Comparison of ENCODE assay signal across 9 cellular contexts in the genomic region with DNA sequence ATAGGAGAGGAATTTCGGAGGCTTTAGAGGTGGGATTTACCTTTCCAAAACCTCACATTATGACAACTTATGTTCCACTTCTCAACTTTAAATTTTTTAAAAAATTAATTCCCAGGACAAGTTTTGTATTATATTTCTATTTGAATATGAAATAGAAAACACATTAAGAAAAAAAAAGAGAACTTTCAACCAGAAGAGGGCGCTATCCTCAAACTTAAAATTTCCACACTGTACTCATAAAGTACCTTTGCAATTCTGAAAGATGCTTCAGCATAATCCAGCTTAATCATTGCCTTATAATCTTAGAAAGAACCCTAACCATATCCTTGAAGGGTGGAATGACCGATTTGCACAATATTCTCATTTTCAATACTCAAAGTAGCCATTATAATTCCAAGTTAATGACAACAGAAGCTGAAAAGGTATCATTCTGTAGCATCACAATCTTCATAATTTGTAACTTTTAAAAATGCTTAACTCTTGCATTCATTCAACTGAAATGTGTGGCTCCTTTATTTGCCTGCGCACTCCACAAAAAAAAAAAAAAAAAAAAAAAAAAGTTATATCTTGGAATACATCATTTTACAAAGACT.
DNase-seq lines count a peak whose midpoint lies in the region; ATAC-seq, FAIRE-seq and TF ChIP-seq lines count a peak whose summit lies in the region.
"Had no signal": no experiment of that assay in that cellular context is flagged by ENCODE, and none has a peak within 500 bp of the region (broad histone marks: within the 10 kb centered on the region; RNA-seq: fewer than 3 reads in every experiment).

No MANE protein-coding gene starts in this region.

- no peaks in the 10 kb centered on the region for H3K9me3 ChIP-seq in A549

- 2% methylated on average over 4 of the region's 4 CpGs for WGBS in A549 (ENCODE audit: missing lambda C conversion rate)

- peak in 1 of 2 experiments; percentile 20 for DNase-seq in A549 (ENCODE audit: low read depth in 1 of 2, low spot score in 1 of 2)
- peak; percentile 57 for DNase-seq in iris pigment epithelial cell (ENCODE audit: low read depth)
- no peak for DNase-seq in coronary artery (ENCODE audit: low spot score)
- DNase-seq in effector memory CD8-positive, alpha-beta T cell: no peak

- no peaks in the 10 kb centered on the region for H3K27me3 Mint-ChIP-seq in effector memory CD8-positive, alpha-beta T cell

- peak; percentile 57 for TF ChIP-seq CTCF in A549 (IDR thresholded peaks at IDR 0.05)
- TF ChIP-seq CTCF in GM12872 (IDR thresholded peaks at IDR 0.05; ENCODE audit: insufficient read depth, low read depth, low read length): peak; percentile 36; the same call in 2 of the 3 replicates
- no peak for TF ChIP-seq CTCF in coronary artery (IDR thresholded peaks at IDR 0.05)

- H3K36me3 Mint-ChIP-seq in effector memory CD8-positive, alpha-beta T cell (ENCODE audit: insufficient read depth): no peaks in the 10 kb centered on the region
- H3K36me3 Mint-ChIP-seq: activated naive CD8-positive, alpha-beta T cell had no signal

- POLR2A ChIA-PET in A549 (lab: Yijun Ruan, JAX): no interaction called here

- H3K4me3 Mint-ChIP-seq in effector memory CD8-positive, alpha-beta T cell: no peak overlapping the region
- H3K4me3 Mint-ChIP-seq: activated naive CD8-positive, alpha-beta T cell had no signal

- no peaks in the 10 kb centered on the region for H3K4me1 ChIP-seq in A549

- TF ChIP-seq RAD21 in A549 (conservative IDR thresholded peaks at IDR 0.05 in 1 of 2, IDR thresholded peaks at IDR 0.05 in 1 of 2): peak; percentile 65

- no peak for TF ChIP-seq EP300 in A549 (IDR thresholded peaks at IDR 0.05)

- no peak for FAIRE-seq in A549 (lab: Jason Lieb, UNC)

- H3K27ac ChIP-seq in A549 (no peak overlapping the region), coronary artery (no peak overlapping the region)

- CTCF ChIA-PET in A549 (lab: Yijun Ruan, JAX): interaction anchor here (0.5 to 5.3 kb wide), 19 partner anchors 8 to 1078 kb away, joined by 3 to 88 read pairs (median 4); partner anchors contain the start of gene GBA3

- H3K9me3 Mint-ChIP-seq in effector memory CD8-positive, alpha-beta T cell: peaks cover 7 to 8% of the 10 kb centered on the region in 2 donors

- H3K4me1 Mint-ChIP-seq in effector memory CD8-positive, alpha-beta T cell (ENCODE audit: low read depth in 2 of 2): peaks cover 0 to 4% of the 10 kb centered on the region in 2 donors

- H3K27ac Mint-ChIP-seq in effector memory CD8-positive, alpha-beta T cell: no peak overlapping the region
- H3K27ac Mint-ChIP-seq: activated naive CD8-positive, alpha-beta T cell had no signal

- no peak overlapping the region for H3K4me2 ChIP-seq in A549

- no peak for TF ChIP-seq POLR2A in A549 (IDR thresholded peaks at IDR 0.05; ENCODE audit: low read length)

- no peak overlapping the region for H3K4me3 ChIP-seq in A549
- H3K4me3 ChIP-seq in coronary artery: no peak overlapping the region

- ATAC-seq in A549: peak in 1 of 2 experiments; percentile 50; a peak in 2 of 6 replicates
- ATAC-seq in SK-N-SH treated with all-trans-retinoic acid at 6 μM for 48 hours: peak; percentile 82
- ATAC-seq in GM21737 (IDR thresholded peaks at IDR 0.05; ENCODE audit: unreplicated experiment): no peak
- no peak for ATAC-seq in GM21515 (IDR thresholded peaks at IDR 0.05; ENCODE audit: unreplicated experiment)
- ATAC-seq in effector memory CD8-positive, alpha-beta T cell (replicated peaks): no peak

TF ChIP-seq in A549, 52 proteins besides CTCF, POLR2A, EP300 and RAD21:
- TF ChIP-seq CEBPB (IDR thresholded peaks at IDR 0.05) (no peak), CBX8 (IDR thresholded peaks at IDR 0.05) (no peak), TP53 (CRISPR knock-in tag; IDR thresholded peaks at IDR 0.05) (no peak), ESRRA (IDR thresholded peaks at IDR 0.05; ENCODE audit: borderline replicate concordance, low read length) (no peak), SREBF2 (IDR thresholded peaks at IDR 0.05) (no peak), HMGXB4 (CRISPR knock-in tag; IDR thresholded peaks at IDR 0.05; ENCODE audit: borderline replicate concordance) (no peak), SMC3 (IDR thresholded peaks at IDR 0.05) (peak; percentile 42; the same call in 2 of the 3 replicates)
- TF ChIP-seq, protein P1, sequence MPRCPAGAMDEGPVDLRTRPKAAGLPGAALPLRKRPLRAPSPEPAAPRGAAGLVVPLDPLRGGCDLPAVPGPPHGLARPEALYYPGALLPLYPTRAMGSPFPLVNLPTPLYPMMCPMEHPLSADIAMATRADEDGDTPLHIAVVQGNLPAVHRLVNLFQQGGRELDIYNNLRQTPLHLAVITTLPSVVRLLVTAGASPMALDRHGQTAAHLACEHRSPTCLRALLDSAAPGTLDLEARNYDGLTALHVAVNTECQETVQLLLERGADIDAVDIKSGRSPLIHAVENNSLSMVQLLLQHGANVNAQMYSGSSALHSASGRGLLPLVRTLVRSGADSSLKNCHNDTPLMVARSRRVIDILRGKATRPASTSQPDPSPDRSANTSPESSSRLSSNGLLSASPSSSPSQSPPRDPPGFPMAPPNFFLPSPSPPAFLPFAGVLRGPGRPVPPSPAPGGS (IDR thresholded peaks at IDR 0.05): no peak
- TF ChIP-seq, protein P2, sequence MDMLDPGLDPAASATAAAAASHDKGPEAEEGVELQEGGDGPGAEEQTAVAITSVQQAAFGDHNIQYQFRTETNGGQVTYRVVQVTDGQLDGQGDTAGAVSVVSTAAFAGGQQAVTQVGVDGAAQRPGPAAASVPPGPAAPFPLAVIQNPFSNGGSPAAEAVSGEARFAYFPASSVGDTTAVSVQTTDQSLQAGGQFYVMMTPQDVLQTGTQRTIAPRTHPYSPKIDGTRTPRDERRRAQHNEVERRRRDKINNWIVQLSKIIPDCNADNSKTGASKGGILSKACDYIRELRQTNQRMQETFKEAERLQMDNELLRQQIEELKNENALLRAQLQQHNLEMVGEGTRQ (IDR thresholded peaks at IDR 0.05): no peak

TF ChIP-seq in SK-N-SH treated with all-trans-retinoic acid at 6 μM for 48 hours, 23 proteins besides CTCF, POLR2A, EP300 and RAD21:
- TF ChIP-seq ARNTL (CRISPR knock-in tag; IDR thresholded peaks at IDR 0.05; ENCODE audit: borderline replicate concordance, low read depth) (no peak), ZNF8 (CRISPR knock-in tag; IDR thresholded peaks at IDR 0.05) (no peak), CSDC2 (CRISPR knock-in tag; IDR thresholded peaks at IDR 0.05) (no peak)
